Comparison of ENCODE assay signal across 28 cellular contexts in genomic region chr2:39874236-39874635, GRCh38.
"Had no signal": no experiment of that assay in that cellular context is flagged by ENCODE, and none has a peak within 500 bp of the region (broad histone marks: within the 10 kb centered on the region; RNA-seq: fewer than 3 reads in every experiment).

No MANE protein-coding gene starts in this region.

- ATAC-seq: activated naive CD4-positive, alpha-beta T cell treated with anti-CD3 and anti-CD28 coated beads, Interleukin-2, amount 50 U/mL, for 72 hours; activated T-cell treated with anti-CD3 and anti-CD28 coated beads, Interleukin-2, amount 50 U/mL, for 72 hours; effector memory CD8-positive, alpha-beta T cell; WTC11 had no signal

- H3K27ac ChIP-seq: epithelial cell of prostate, VCaP had no signal

- H3K36me3 ChIP-seq: brain microvascular endothelial cell had no signal

- DNase-seq: activated CD4-positive, alpha-beta memory T cell treated with anti-CD3 and anti-CD28 coated beads, Interleukin-2, amount 10 ng/mL, durations not matched to agents 7 days and 5 days; activated CD4-positive, alpha-beta T cell treated with anti-CD3 and anti-CD28 coated beads for 1 hour; activated CD4-positive, alpha-beta T cell treated with anti-CD3 and anti-CD28 coated beads for 4 hours; activated CD4-positive, alpha-beta T cell treated with anti-CD3 and anti-CD28 coated beads, Interleukin-2, amount 10 ng/mL, durations not matched to agents 7 days and 5 days; activated CD4-positive, alpha-beta T cell treated with anti-CD3 and anti-CD28 coated beads, Interleukin-2, amount 50 U/mL, for 4 hours; activated CD8-positive, alpha-beta memory T cell treated with anti-CD3 and anti-CD28 coated beads, Interleukin-2, amount 50 U/mL, for 48 hours; activated gamma-delta T cell; activated naive CD4-positive, alpha-beta T cell; activated naive CD4-positive, alpha-beta T cell treated with anti-CD3 and anti-CD28 coated beads, Interleukin-2, amount 10 ng/mL, durations not matched to agents 7 days and 5 days; activated naive CD8-positive, alpha-beta T cell treated with anti-CD3 and anti-CD28 coated beads, Interleukin-2, amount 10 ng/mL, durations not matched to agents 7 days and 5 days; activated T-cell treated with anti-CD3 and anti-CD28 coated beads for 4 hours; activated T-cell treated with anti-CD3 and anti-CD28 coated beads, Interleukin-2, amount 50 U/mL, for 24 hours; activated T-cell treated with anti-CD3 and anti-CD28 coated beads, Interleukin-2, amount 50 U/mL, for 72 hours; amniotic stem cell; anterior cingulate cortex; caudate nucleus; cortex of kidney; dermis blood vessel endothelial cell; effector CD4-positive, alpha-beta T cell; effector memory CD8-positive, alpha-beta T cell; foreskin fibroblast; head of caudate nucleus; T-helper 2 cell had no signal

- H3K27me3 ChIP-seq: brain microvascular endothelial cell had no signal
